In genomic region chr6:81105998-81106397, GRCh38 we compare ENCODE assay signal across 19 cellular contexts.
DNase-seq lines count a peak whose midpoint lies in the region; ATAC-seq, FAIRE-seq and TF ChIP-seq lines count a peak whose summit lies in the region.
"Had no signal": no experiment of that assay in that cellular context is flagged by ENCODE, and none has a peak within 500 bp of the region (broad histone marks: within the 10 kb centered on the region; RNA-seq: fewer than 3 reads in every experiment).

No MANE protein-coding gene starts in this region.

- intact Hi-C loops in HepG2 (cut with micrococcal nuclease; ENCODE audit: unreplicated experiment), result no loop called here
- intact Hi-C loops in right lobe of liver (cut with DNase I), result no loop called here

- H3K4me1 ChIP-seq in HepG2 (ENCODE audit: insufficient read depth, low read length), result no peaks in the 10 kb centered on the region
- H3K4me1 ChIP-seq in right lobe of liver, result no peaks in the 10 kb centered on the region
- no peaks in the 10 kb centered on the region for H3K4me1 ChIP-seq in Loucy (ENCODE audit: insufficient read depth, low read length, poor library complexity, severe bottlenecking)
- H3K4me1 ChIP-seq in endodermal cell (ENCODE audit: control insufficient read depth, insufficient read depth, low read length), result no peaks in the 10 kb centered on the region

- H3K27me3 ChIP-seq in HepG2 (ENCODE audit: control insufficient read depth in 1 of 2, insufficient read depth in 2 of 2, low read length in 2 of 2) (no peaks in the 10 kb centered on the region), right lobe of liver (no peaks in the 10 kb centered on the region), Loucy (ENCODE audit: insufficient read depth, low read length, poor library complexity, severe bottlenecking) (no peaks in the 10 kb centered on the region), endodermal cell (ENCODE audit: control insufficient read depth, insufficient read depth, low read length, poor library complexity, severe bottlenecking) (no peaks in the 10 kb centered on the region)

- H3K4me3 Mint-ChIP-seq in endodermal cell, result no peak overlapping the region
- H3K4me3 Mint-ChIP-seq: T-helper 1 cell treated with Interleukin-12 subunit alpha and Interleukin-12 subunit beta and Interleukin-4 antibody, amounts not matched to agents 30 μg/mL and 1 μg/mL, for 36 hours had no signal

- H3K9ac ChIP-seq in HepG2 (ENCODE audit: insufficient read depth, low read depth, low read length) (no peak overlapping the region), Loucy (ENCODE audit: low read depth, low read length, poor library complexity, severe bottlenecking) (no peak overlapping the region), endodermal cell (ENCODE audit: extremely low read depth, low read length, poor library complexity, severe bottlenecking) (no peak overlapping the region)

- DNase-seq in HepG2 (ENCODE audit: low spot score), result no peak
- no peak for DNase-seq in right lobe of liver
- no peak for DNase-seq in endodermal cell
- no peak for DNase-seq in HCEC 1CT
- DNase-seq in superior temporal gyrus (ENCODE audit: extremely low spot score), result no peak
- DNase-seq in retina, result no peak
- DNase-seq: activated CD4-positive, alpha-beta T cell treated with anti-CD3 and anti-CD28 coated beads for 1 hour; activated naive CD4-positive, alpha-beta T cell; DMS153; kidney glomerular epithelial cell; NCI-H1092; NCI-H82; nucleus accumbens; stimulated activated CD4-positive, alpha-beta T cell treated with anti-CD3 and anti-CD28 coated beads, Interleukin-4, amount 100 ng/mL, for 24 hours; trophoblast cell had no signal

- FAIRE-seq in HepG2 (lab: Jason Lieb, UNC), result no peak

- no peak for TF ChIP-seq EP300 in HepG2 (IDR thresholded peaks at IDR 0.05; ENCODE audit: low read depth in 2 of 2, low read length in 2 of 2)
- TF ChIP-seq EP300 in HepG2 (CRISPR knock-in tag; IDR thresholded peaks at IDR 0.05; ENCODE audit: borderline replicate concordance), result no peak

- H3K36me3 ChIP-seq in HepG2 (replicated peaks in 1 of 2; ENCODE audit: control insufficient read depth in 1 of 2, insufficient read depth in 2 of 2, low read length in 2 of 2) (no peaks in the 10 kb centered on the region), right lobe of liver (no peaks in the 10 kb centered on the region), Loucy (ENCODE audit: insufficient read depth, low read length) (no peaks in the 10 kb centered on the region), endodermal cell (ENCODE audit: control insufficient read depth, insufficient read depth, low read length) (no peaks in the 10 kb centered on the region)

- H3K4me3 ChIP-seq in HepG2 (replicated peaks in 1 of 3; ENCODE audit: insufficient read depth in 1 of 3, low read depth in 2 of 3, low read length in 3 of 3) (no peak overlapping the region), right lobe of liver (no peak overlapping the region), Loucy (ENCODE audit: low read length, poor library complexity, severe bottlenecking) (no peak overlapping the region), endodermal cell (ENCODE audit: low read length) (no peak overlapping the region)

- TF ChIP-seq CTCF in HepG2 (CRISPR knock-in tag; IDR thresholded peaks at IDR 0.05) (no peak), right lobe of liver (IDR thresholded peaks at IDR 0.05) (peak in 1 of 4 donors; percentile 11), Loucy (conservative IDR thresholded peaks at IDR 0.05; ENCODE audit: low read length) (peak; percentile 56), endodermal cell (conservative IDR thresholded peaks at IDR 0.05) (peak; percentile 31)

- no peak for TF ChIP-seq RAD21 in HepG2 (CRISPR knock-in tag; IDR thresholded peaks at IDR 0.05)

- TF ChIP-seq POLR2A in HepG2 (IDR thresholded peaks at IDR 0.05; ENCODE audit: insufficient read depth in 1 of 2, low read depth in 2 of 2, low read length in 2 of 2) (no peak), right lobe of liver (IDR thresholded peaks at IDR 0.05) (no peak)

- ATAC-seq in HepG2 (no peak), right lobe of liver (no peak), HG02870 (IDR thresholded peaks at IDR 0.05; ENCODE audit: unreplicated experiment) (no peak)

- POLR2A ChIA-PET in HepG2 (lab: Yijun Ruan, JAX), result no interaction called here

- 0% methylated on average over 1 of the region's 1 CpG for WGBS in HepG2 (ENCODE audit: low lambda C conversion rate)
- WGBS in right lobe of liver (ENCODE audit: insufficient coverage, low coverage, low lambda C conversion rate, missing lambda C conversion rate), result 77% methylated on average over 1 of the region's 1 CpG
- WGBS in endodermal cell (ENCODE audit: insufficient coverage in 1 of 2, insufficient read length in 1 of 2), 2 experiments, result 78% methylated on average over 1 of the region's 1 CpG; no CpG with 5 or more reads in 1 of the 2 experiments

- no peaks in the 10 kb centered on the region for H3K9me2 ChIP-seq in Loucy (replicated peaks; ENCODE audit: low read depth, low read length)

- H2AFZ ChIP-seq in HepG2 (ENCODE audit: low read length), result no peak overlapping the region
- no peak overlapping the region for H2AFZ ChIP-seq in Loucy (ENCODE audit: low read length)

- H3K9me3 ChIP-seq in HepG2 (ENCODE audit: low read length) (peaks cover 8% of the 10 kb centered on the region; the same call in 1 of the 2 replicates), right lobe of liver (no peaks in the 10 kb centered on the region), Loucy (ENCODE audit: insufficient read depth, low read depth, low read length) (peaks cover 9% of the 10 kb centered on the region; the same call in 1 of the 2 replicates), endodermal cell (ENCODE audit: control insufficient read depth, low read length) (no peaks in the 10 kb centered on the region)

- no peak overlapping the region for H3K4me2 ChIP-seq in HepG2 (ENCODE audit: low read depth, low read length)
- no peak overlapping the region for H3K4me2 ChIP-seq in Loucy (ENCODE audit: low read depth, low read length, poor library complexity, severe bottlenecking)

- no peak overlapping the region for H3K27ac Mint-ChIP-seq in endodermal cell
- H3K27ac Mint-ChIP-seq: T-helper 1 cell treated with Interleukin-12 subunit alpha and Interleukin-12 subunit beta and Interleukin-4 antibody, amounts not matched to agents 30 μg/mL and 1 μg/mL, for 36 hours had no signal

- CTCF ChIA-PET in HepG2 (lab: Yijun Ruan, JAX; ENCODE audit: low intra/inter-chr PET ratio, low total read pairs), result no interaction called here

- H3F3A ChIP-seq in Loucy (ENCODE audit: low read depth), result no peaks in the 10 kb centered on the region

- no peaks in the 10 kb centered on the region for H3K79me2 ChIP-seq in HepG2 (ENCODE audit: insufficient read depth, low read length)
- H3K79me2 ChIP-seq in Loucy (ENCODE audit: insufficient read depth, low read length), result no peaks in the 10 kb centered on the region

- H4K20me1 ChIP-seq in HepG2 (ENCODE audit: insufficient read depth, low read length) (no peaks in the 10 kb centered on the region), Loucy (ENCODE audit: insufficient read depth, low read length, poor library complexity, severe bottlenecking) (no peaks in the 10 kb centered on the region)

- BruUV-seq in HepG2 (replicated peaks; lab: Mats Ljungman, UMichigan), result no TSS peak

- in situ Hi-C loops in HepG2 (cut with HindIII; ENCODE audit: extremely low pct_ligation_motif_present, low pct_unique_long_range_greater_than_20kb), result no loop called here

- no peaks in the 10 kb centered on the region for H3K27me3 Mint-ChIP-seq in endodermal cell (ENCODE audit: insufficient read depth)

- H3K36me3 Mint-ChIP-seq in endodermal cell (ENCODE audit: low read depth), result no peaks in the 10 kb centered on the region

- no peaks in the 10 kb centered on the region for H3K4me1 Mint-ChIP-seq in endodermal cell

- no peaks in the 10 kb centered on the region for H3K9me3 Mint-ChIP-seq in endodermal cell

- no peak overlapping the region for H3K27ac ChIP-seq in HepG2 (ENCODE audit: extremely low read length, insufficient read depth, low read length)
- H3K27ac ChIP-seq in right lobe of liver, result no peak overlapping the region
- H3K27ac ChIP-seq in endodermal cell (ENCODE audit: low read depth, low read length), result no peak overlapping the region
- H3K27ac ChIP-seq: epithelial cell of prostate had no signal

TF ChIP-seq in HepG2, 621 proteins besides CTCF, POLR2A, EP300 and RAD21:
- TF ChIP-seq ZNF224 (CRISPR knock-in tag; IDR thresholded peaks at IDR 0.05) (no peak), STAG1 (CRISPR knock-in tag; IDR thresholded peaks at IDR 0.05) (peak; percentile 16; the same call in 1 of the 2 replicates), TERF1 (CRISPR knock-in tag; IDR thresholded peaks at IDR 0.05) (no peak)
